Comparison of ENCODE assay signal across 1 cellular context in genomic region chr12:26736563-26737486, GRCh38.
TF ChIP-seq lines count a peak whose summit lies in the region.

No MANE protein-coding gene starts in this region.

TF ChIP-seq in A549, 52 proteins besides CTCF, POLR2A, EP300 and RAD21 (continued from another document):
- TF ChIP-seq HMGXB4 (CRISPR knock-in tag; IDR thresholded peaks at IDR 0.05; ENCODE audit: borderline replicate concordance) = no peak
- TF ChIP-seq RCOR1 (IDR thresholded peaks at IDR 0.05; ENCODE audit: low read depth, low read length) = no peak
- no peak for TF ChIP-seq MAZ (IDR thresholded peaks at IDR 0.05; ENCODE audit: borderline replicate concordance, low read depth, low read length)
